In the genomic region with DNA sequence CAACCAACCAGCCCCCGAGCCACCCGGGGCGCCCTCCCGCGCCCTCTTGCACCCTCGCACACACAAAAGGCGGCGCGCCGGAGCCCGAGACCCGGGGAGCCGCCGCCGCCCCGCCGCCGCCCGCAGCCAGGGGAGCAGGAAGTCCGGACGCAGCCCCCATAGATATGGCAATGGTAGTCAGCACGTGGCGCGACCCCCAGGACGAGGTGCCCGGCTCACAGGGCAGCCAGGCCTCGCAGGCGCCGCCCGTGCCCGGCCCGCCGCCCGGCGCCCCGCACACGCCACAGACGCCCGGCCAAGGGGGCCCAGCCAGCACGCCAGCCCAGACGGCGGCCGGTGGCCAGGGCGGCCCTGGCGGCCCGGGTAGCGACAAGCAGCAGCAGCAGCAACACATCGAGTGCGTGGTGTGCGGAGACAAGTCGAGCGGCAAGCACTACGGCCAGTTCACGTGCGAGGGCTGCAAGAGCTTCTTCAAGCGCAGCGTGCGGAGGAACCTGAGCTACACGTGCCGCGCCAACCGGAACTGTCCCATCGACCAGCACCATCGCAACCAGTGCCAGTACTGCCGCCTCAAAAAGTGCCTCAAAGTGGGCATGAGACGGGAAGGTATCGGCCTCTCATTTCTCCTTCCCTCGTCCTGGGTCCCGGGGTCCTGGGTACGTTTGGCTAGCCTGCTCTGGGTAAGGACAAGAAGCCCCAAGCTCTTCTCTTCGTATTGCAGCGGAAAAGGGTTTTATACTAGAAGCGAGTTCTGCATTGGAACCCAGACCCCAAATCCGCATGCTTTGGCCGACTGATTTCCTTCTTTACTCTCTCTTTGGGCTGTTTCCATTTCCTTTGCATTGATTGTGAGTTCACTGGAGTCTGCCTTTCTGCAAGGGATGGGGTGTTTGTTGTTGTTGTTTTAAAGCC, we compare ENCODE assay signal across 2 cellular contexts.
TF ChIP-seq lines count a peak whose summit lies in the region.

No MANE protein-coding gene starts in this region.

TF ChIP-seq in PFSK-1, 5 proteins besides CTCF, POLR2A, EP300 and RAD21 (continued from another document):
- TF ChIP-seq, protein P1, sequence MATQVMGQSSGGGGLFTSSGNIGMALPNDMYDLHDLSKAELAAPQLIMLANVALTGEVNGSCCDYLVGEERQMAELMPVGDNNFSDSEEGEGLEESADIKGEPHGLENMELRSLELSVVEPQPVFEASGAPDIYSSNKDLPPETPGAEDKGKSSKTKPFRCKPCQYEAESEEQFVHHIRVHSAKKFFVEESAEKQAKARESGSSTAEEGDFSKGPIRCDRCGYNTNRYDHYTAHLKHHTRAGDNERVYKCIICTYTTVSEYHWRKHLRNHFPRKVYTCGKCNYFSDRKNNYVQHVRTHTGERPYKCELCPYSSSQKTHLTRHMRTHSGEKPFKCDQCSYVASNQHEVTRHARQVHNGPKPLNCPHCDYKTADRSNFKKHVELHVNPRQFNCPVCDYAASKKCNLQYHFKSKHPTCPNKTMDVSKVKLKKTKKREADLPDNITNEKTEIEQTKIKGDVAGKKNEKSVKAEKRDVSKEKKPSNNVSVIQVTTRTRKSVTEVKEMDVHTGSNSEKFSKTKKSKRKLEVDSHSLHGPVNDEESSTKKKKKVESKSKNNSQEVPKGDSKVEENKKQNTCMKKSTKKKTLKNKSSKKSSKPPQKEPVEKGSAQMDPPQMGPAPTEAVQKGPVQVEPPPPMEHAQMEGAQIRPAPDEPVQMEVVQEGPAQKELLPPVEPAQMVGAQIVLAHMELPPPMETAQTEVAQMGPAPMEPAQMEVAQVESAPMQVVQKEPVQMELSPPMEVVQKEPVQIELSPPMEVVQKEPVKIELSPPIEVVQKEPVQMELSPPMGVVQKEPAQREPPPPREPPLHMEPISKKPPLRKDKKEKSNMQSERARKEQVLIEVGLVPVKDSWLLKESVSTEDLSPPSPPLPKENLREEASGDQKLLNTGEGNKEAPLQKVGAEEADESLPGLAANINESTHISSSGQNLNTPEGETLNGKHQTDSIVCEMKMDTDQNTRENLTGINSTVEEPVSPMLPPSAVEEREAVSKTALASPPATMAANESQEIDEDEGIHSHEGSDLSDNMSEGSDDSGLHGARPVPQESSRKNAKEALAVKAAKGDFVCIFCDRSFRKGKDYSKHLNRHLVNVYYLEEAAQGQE (IDR thresholded peaks at IDR 0.05; ENCODE audit: insufficient read depth in 1 of 2, low read depth in 2 of 2, low read length in 2 of 2) = 0 out of 4 replicates have a peak, but pooled peaks of 1 of the 2 experiments have one; percentile 31
- TF ChIP-seq POLR2AphosphoS5 (IDR thresholded peaks at IDR 0.05; ENCODE audit: low read depth, low read length) (no peak; the same call in 1 of the 2 replicates), SIN3A (IDR thresholded peaks at IDR 0.05; ENCODE audit: borderline replicate concordance, insufficient read depth, low read length) (no peak), TAF1 (IDR thresholded peaks at IDR 0.05; ENCODE audit: borderline replicate concordance, insufficient read depth, low read length) (no peak)

TF ChIP-seq in H1, 55 proteins besides CTCF, POLR2A, EP300 and RAD21 (continued from another document):
- TF ChIP-seq EZH2 (IDR thresholded peaks at IDR 0.05; ENCODE audit: low read depth, low read length, severe bottlenecking) = peak; percentile 92
- TF ChIP-seq SUZ12 (IDR thresholded peaks at IDR 0.05; ENCODE audit: low read length) = peak; percentile 97
- TF ChIP-seq BACH1 (IDR thresholded peaks at IDR 0.05; ENCODE audit: low read length) = no peak
- TF ChIP-seq POU5F1 (IDR thresholded peaks at IDR 0.05; ENCODE audit: low read depth, low read length) = no peak
- TF ChIP-seq RXRA (IDR thresholded peaks at IDR 0.05; ENCODE audit: insufficient read depth, low read depth, low read length) = no peak
- no peak for TF ChIP-seq ZNF274 (IDR thresholded peaks at IDR 0.05; ENCODE audit: borderline replicate concordance, extremely low read depth, low read length)
- TF ChIP-seq GTF2F1 (IDR thresholded peaks at IDR 0.05; ENCODE audit: borderline replicate concordance, low read depth, low read length) = no peak
- TF ChIP-seq RNF2 (IDR thresholded peaks at IDR 0.05; ENCODE audit: borderline replicate concordance, low read depth, low read length, missing control alignments, poor library complexity, severe bottlenecking) = peak; percentile 69
- no peak for TF ChIP-seq HDAC2 (IDR thresholded peaks at IDR 0.05; ENCODE audit: borderline replicate concordance in 1 of 2, low read depth in 2 of 2, low read length in 2 of 2)
- peak; percentile 32; the same call in 1 of the 2 replicates for TF ChIP-seq TBP (IDR thresholded peaks at IDR 0.05; ENCODE audit: low read depth, low read length)
- TF ChIP-seq TAF7 (optimal IDR thresholded peaks at IDR 0.05; ENCODE audit: borderline replicate concordance, low read depth, low read length) = no peak
- TF ChIP-seq FOSL1 (IDR thresholded peaks at IDR 0.05; ENCODE audit: insufficient read depth, low read depth, low read length) = no peak
- no peak for TF ChIP-seq JUN (IDR thresholded peaks at IDR 0.05; ENCODE audit: low read depth, low read length)
- TF ChIP-seq, protein P2, sequence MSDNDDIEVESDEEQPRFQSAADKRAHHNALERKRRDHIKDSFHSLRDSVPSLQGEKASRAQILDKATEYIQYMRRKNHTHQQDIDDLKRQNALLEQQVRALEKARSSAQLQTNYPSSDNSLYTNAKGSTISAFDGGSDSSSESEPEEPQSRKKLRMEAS (IDR thresholded peaks at IDR 0.05) = peak; percentile 99
- TF ChIP-seq KDM1A (IDR thresholded peaks at IDR 0.05; ENCODE audit: borderline replicate concordance, low read length) = no peak
- no peak for TF ChIP-seq EGR1 (IDR thresholded peaks at IDR 0.05; ENCODE audit: borderline replicate concordance, low read depth, low read length)
- no peak for TF ChIP-seq BRCA1 (IDR thresholded peaks at IDR 0.05; ENCODE audit: low read depth, low read length)
- TF ChIP-seq, protein P3, sequence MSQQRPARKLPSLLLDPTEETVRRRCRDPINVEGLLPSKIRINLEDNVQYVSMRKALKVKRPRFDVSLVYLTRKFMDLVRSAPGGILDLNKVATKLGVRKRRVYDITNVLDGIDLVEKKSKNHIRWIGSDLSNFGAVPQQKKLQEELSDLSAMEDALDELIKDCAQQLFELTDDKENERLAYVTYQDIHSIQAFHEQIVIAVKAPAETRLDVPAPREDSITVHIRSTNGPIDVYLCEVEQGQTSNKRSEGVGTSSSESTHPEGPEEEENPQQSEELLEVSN (IDR thresholded peaks at IDR 0.05) = peak; percentile 96
- no peak for TF ChIP-seq BCL11A (IDR thresholded peaks at IDR 0.05; ENCODE audit: low read depth in 2 of 2, low read length in 2 of 2)
- no peak for TF ChIP-seq TCF12 (IDR thresholded peaks at IDR 0.05; ENCODE audit: low read depth, low read length)
- no peak for TF ChIP-seq CHD1 (IDR thresholded peaks at IDR 0.05; ENCODE audit: low read depth, low read length)
- no peak for TF ChIP-seq SIN3A (conservative IDR thresholded peaks at IDR 0.05 in 1 of 2, IDR thresholded peaks at IDR 0.05 in 1 of 2; ENCODE audit: low read depth in 1 of 2, low read length in 2 of 2)
- TF ChIP-seq YY1 (IDR thresholded peaks at IDR 0.05; ENCODE audit: low read depth, low read length) = no peak
- TF ChIP-seq, protein P4, sequence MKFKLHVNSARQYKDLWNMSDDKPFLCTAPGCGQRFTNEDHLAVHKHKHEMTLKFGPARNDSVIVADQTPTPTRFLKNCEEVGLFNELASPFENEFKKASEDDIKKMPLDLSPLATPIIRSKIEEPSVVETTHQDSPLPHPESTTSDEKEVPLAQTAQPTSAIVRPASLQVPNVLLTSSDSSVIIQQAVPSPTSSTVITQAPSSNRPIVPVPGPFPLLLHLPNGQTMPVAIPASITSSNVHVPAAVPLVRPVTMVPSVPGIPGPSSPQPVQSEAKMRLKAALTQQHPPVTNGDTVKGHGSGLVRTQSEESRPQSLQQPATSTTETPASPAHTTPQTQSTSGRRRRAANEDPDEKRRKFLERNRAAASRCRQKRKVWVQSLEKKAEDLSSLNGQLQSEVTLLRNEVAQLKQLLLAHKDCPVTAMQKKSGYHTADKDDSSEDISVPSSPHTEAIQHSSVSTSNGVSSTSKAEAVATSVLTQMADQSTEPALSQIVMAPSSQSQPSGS (IDR thresholded peaks at IDR 0.05; ENCODE audit: low read length) = no peak
